ENCODE assay signal across 1 cellular context in the genomic region with DNA sequence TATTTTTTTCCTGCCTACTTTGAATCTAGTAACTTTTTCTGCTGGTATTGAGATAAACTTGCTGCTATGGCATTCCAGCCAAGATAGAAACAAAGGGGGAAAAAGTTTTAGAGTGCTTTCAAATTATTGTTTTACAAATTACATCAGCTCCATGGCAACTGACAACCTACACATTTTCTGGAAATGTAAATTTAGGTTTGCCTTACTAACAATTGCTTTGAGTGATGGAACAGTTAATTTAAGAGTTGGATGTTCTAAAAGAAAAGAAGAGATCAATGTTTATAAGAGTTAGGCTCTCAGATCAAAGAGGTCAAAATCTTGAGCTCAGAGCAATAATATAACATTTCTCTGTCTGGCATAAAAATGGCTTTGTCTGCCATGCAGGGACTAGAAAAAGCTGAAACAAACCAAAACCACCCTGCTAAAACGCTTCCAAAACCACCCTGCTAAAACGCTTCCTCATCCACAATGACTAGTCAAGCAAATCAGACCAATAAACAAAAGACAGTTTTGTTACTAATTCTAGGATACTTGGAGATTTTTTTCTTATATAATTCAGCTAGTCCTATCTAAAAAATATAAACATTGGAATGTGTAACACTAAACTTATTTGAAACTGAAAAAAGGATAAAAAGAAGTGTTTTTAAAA.
TF ChIP-seq lines count a peak whose summit lies in the region.

No MANE protein-coding gene starts in this region.

TF ChIP-seq in K562, 482 proteins besides CTCF, POLR2A, EP300 and RAD21 (continued from another document):
- TF ChIP-seq, protein P1, sequence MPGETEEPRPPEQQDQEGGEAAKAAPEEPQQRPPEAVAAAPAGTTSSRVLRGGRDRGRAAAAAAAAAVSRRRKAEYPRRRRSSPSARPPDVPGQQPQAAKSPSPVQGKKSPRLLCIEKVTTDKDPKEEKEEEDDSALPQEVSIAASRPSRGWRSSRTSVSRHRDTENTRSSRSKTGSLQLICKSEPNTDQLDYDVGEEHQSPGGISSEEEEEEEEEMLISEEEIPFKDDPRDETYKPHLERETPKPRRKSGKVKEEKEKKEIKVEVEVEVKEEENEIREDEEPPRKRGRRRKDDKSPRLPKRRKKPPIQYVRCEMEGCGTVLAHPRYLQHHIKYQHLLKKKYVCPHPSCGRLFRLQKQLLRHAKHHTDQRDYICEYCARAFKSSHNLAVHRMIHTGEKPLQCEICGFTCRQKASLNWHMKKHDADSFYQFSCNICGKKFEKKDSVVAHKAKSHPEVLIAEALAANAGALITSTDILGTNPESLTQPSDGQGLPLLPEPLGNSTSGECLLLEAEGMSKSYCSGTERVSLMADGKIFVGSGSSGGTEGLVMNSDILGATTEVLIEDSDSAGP (CRISPR knock-in tag; IDR thresholded peaks at IDR 0.05): no peak
- TF ChIP-seq TRIM24 (IDR thresholded peaks at IDR 0.05) (no peak), SPI1 (IDR thresholded peaks at IDR 0.05; ENCODE audit: borderline replicate concordance, low read depth, low read length) (0 out of 2 replicates have a peak, but pooled peaks have one; percentile 22), PHF20 (IDR thresholded peaks at IDR 0.05; ENCODE audit: partially characterized antibody) (no peak), GABPB2 (CRISPR knock-in tag; conservative IDR thresholded peaks at IDR 0.05) (no peak), KLF1 (tag; IDR thresholded peaks at IDR 0.05) (no peak), ZBTB1 (CRISPR knock-in tag; IDR thresholded peaks at IDR 0.05; ENCODE audit: borderline replicate concordance, low read depth) (no peak), RBFOX2 (IDR thresholded peaks at IDR 0.05; ENCODE audit: low read depth, low read length) (no peak), ZBTB40 (IDR thresholded peaks at IDR 0.05) (no peak), ZBTB40 (CRISPR knock-in tag; IDR thresholded peaks at IDR 0.05) (no peak), TEAD4 (IDR thresholded peaks at IDR 0.05; ENCODE audit: low read length) (no peak), TEAD4 (CRISPR knock-in tag; IDR thresholded peaks at IDR 0.05; ENCODE audit: borderline replicate concordance) (no peak), MAFF (IDR thresholded peaks at IDR 0.05; ENCODE audit: low read length) (no peak), RBBP5 (IDR thresholded peaks at IDR 0.05; ENCODE audit: borderline replicate concordance, insufficient read depth, low read length, poor library complexity, severe bottlenecking) (no peak), DPF2 (IDR thresholded peaks at IDR 0.05) (no peak), THRA (IDR thresholded peaks at IDR 0.05) (no peak), NR2F6 (CRISPR knock-in tag; IDR thresholded peaks at IDR 0.05) (no peak), ZNF592 (IDR thresholded peaks at IDR 0.05) (0 out of 2 replicates have a peak, but pooled peaks have one; percentile 5), DACH1 (IDR thresholded peaks at IDR 0.05; ENCODE audit: partially characterized antibody) (no peak), GABPB1 (CRISPR knock-in tag; IDR thresholded peaks at IDR 0.05) (no peak), ZNF444 (CRISPR knock-in tag; IDR thresholded peaks at IDR 0.05) (no peak), KDM2B (CRISPR knock-in tag; IDR thresholded peaks at IDR 0.05) (no peak)
- TF ChIP-seq, protein P2, sequence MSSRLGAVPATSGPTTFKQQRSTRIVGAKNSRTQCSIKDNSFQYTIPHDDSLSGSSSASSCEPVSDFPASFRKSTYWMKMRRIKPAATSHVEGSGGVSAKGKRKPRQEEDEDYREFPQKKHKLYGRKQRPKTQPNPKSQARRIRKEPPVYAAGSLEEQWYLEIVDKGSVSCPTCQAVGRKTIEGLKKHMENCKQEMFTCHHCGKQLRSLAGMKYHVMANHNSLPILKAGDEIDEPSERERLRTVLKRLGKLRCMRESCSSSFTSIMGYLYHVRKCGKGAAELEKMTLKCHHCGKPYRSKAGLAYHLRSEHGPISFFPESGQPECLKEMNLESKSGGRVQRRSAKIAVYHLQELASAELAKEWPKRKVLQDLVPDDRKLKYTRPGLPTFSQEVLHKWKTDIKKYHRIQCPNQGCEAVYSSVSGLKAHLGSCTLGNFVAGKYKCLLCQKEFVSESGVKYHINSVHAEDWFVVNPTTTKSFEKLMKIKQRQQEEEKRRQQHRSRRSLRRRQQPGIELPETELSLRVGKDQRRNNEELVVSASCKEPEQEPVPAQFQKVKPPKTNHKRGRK (tag; IDR thresholded peaks at IDR 0.05): no peak
- TF ChIP-seq, protein P3, sequence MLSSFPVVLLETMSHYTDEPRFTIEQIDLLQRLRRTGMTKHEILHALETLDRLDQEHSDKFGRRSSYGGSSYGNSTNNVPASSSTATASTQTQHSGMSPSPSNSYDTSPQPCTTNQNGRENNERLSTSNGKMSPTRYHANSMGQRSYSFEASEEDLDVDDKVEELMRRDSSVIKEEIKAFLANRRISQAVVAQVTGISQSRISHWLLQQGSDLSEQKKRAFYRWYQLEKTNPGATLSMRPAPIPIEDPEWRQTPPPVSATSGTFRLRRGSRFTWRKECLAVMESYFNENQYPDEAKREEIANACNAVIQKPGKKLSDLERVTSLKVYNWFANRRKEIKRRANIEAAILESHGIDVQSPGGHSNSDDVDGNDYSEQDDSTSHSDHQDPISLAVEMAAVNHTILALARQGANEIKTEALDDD (IDR thresholded peaks at IDR 0.05): peak; percentile 87
